ENCODE assay signal across 8 cellular contexts in genomic region chr6:8435845-8436168, GRCh38. TPM values are rescaled to one million over a fixed set of nuclear protein-coding genes. Genes with fewer than 3 reads are reported as not detected.
DNase-seq lines count a peak whose midpoint lies in the region; ATAC-seq and TF ChIP-seq lines count a peak whose summit lies in the region.

No MANE protein-coding gene starts in this region.

- CTCF ChIA-PET in activated CD4-positive, alpha-beta memory T cell treated with anti-CD3 and anti-CD28 coated beads, Interleukin-2, amount 10 ng/mL, durations not matched to agents 7 days and 5 days (lab: Charles Lee): no interaction called here

- H3K36me3 Mint-ChIP-seq in activated T-cell treated with anti-CD3 and anti-CD28 coated beads, Interleukin-2, amount 50 U/mL, for 24 hours (ENCODE audit: low read depth): peaks cover 39% of the 10 kb centered on the region
- peaks cover 25% of the 10 kb centered on the region for H3K36me3 Mint-ChIP-seq in activated CD4-positive, alpha-beta memory T cell treated with anti-CD3 and anti-CD28 coated beads, Interleukin-2, amount 10 ng/mL, durations not matched to agents 7 days and 5 days (ENCODE audit: low read depth)

- DNase-seq in activated T-cell treated with anti-CD3 and anti-CD28 coated beads, Interleukin-2, amount 50 U/mL, for 24 hours: no peak
- DNase-seq in activated T-cell treated with anti-CD3 and anti-CD28 coated beads, Interleukin-2, amount 50 U/mL, for 1 hour: no peak
- DNase-seq in activated CD4-positive, alpha-beta memory T cell treated with anti-CD3 and anti-CD28 coated beads, Interleukin-2, amount 10 ng/mL, durations not matched to agents 7 days and 5 days: no peak
- no peak for DNase-seq in left ventricle myocardium superior
- DNase-seq in NCI-H345 treated with DMSO at 0.1 percent for 48 hours (lab: John Stamatoyannopoulos, UW; ENCODE audit: unreplicated experiment): no peak
- DNase-seq in GOT3 (lab: John Stamatoyannopoulos, UW): no peak
- no peak for DNase-seq in erythroblast (lab: John Stamatoyannopoulos, UW)

- H3K27me3 ChIP-seq in skeletal muscle satellite cell (ENCODE audit: control insufficient read depth, insufficient read depth, low read length): no peaks in the 10 kb centered on the region

- H3K4me3 Mint-ChIP-seq in activated T-cell treated with anti-CD3 and anti-CD28 coated beads, Interleukin-2, amount 50 U/mL, for 24 hours: peak overlapping the region; percentile 93
- H3K4me3 Mint-ChIP-seq in activated CD4-positive, alpha-beta memory T cell treated with anti-CD3 and anti-CD28 coated beads, Interleukin-2, amount 10 ng/mL, durations not matched to agents 7 days and 5 days: peak overlapping the region; percentile 91

- no peaks in the 10 kb centered on the region for H3K27me3 Mint-ChIP-seq in activated T-cell treated with anti-CD3 and anti-CD28 coated beads, Interleukin-2, amount 50 U/mL, for 24 hours
- no peaks in the 10 kb centered on the region for H3K27me3 Mint-ChIP-seq in activated CD4-positive, alpha-beta memory T cell treated with anti-CD3 and anti-CD28 coated beads, Interleukin-2, amount 10 ng/mL, durations not matched to agents 7 days and 5 days

- peaks cover 39% of the 10 kb centered on the region for H3K4me1 Mint-ChIP-seq in activated T-cell treated with anti-CD3 and anti-CD28 coated beads, Interleukin-2, amount 50 U/mL, for 24 hours (ENCODE audit: low read depth)
- peaks cover 31% of the 10 kb centered on the region for H3K4me1 Mint-ChIP-seq in activated CD4-positive, alpha-beta memory T cell treated with anti-CD3 and anti-CD28 coated beads, Interleukin-2, amount 10 ng/mL, durations not matched to agents 7 days and 5 days

- POLR2A ChIA-PET in activated CD4-positive, alpha-beta memory T cell treated with anti-CD3 and anti-CD28 coated beads, Interleukin-2, amount 10 ng/mL, durations not matched to agents 7 days and 5 days (lab: Charles Lee): interaction anchor here (1.3 to 1.4 kb wide), 3 partner anchors 17 to 371 kb away, joined by 3 to 5 read pairs (median 4); partner anchors contain the start of gene EEF1E1

- peak; percentile 74 for ATAC-seq in left ventricle myocardium superior

- intact Hi-C loops in left ventricle myocardium superior (cut with micrococcal nuclease): no loop called here

- no peaks in the 10 kb centered on the region for H3K9me3 ChIP-seq in skeletal muscle satellite cell (replicated peaks; ENCODE audit: low read length)

- H3K27ac Mint-ChIP-seq in activated T-cell treated with anti-CD3 and anti-CD28 coated beads, Interleukin-2, amount 50 U/mL, for 24 hours: peak overlapping the region; percentile 98
- H3K27ac Mint-ChIP-seq in activated CD4-positive, alpha-beta memory T cell treated with anti-CD3 and anti-CD28 coated beads, Interleukin-2, amount 10 ng/mL, durations not matched to agents 7 days and 5 days: peak overlapping the region; percentile 83

- TF ChIP-seq POLR2A in erythroblast (IDR thresholded peaks at IDR 0.05; ENCODE audit: low read length): no peak

- H3K9me3 Mint-ChIP-seq in activated T-cell treated with anti-CD3 and anti-CD28 coated beads, Interleukin-2, amount 50 U/mL, for 24 hours: peaks cover 5% of the 10 kb centered on the region
- no peaks in the 10 kb centered on the region for H3K9me3 Mint-ChIP-seq in activated CD4-positive, alpha-beta memory T cell treated with anti-CD3 and anti-CD28 coated beads, Interleukin-2, amount 10 ng/mL, durations not matched to agents 7 days and 5 days

- H3K9ac ChIP-seq in skeletal muscle satellite cell (ENCODE audit: low read depth, low read length): peak overlapping the region; percentile 98

- peaks cover 30% of the 10 kb centered on the region for H3K4me1 ChIP-seq in skeletal muscle satellite cell (ENCODE audit: control insufficient read depth, insufficient read depth, low read length)

- H3K4me3 ChIP-seq in skeletal muscle satellite cell (ENCODE audit: low read length): peak overlapping the region; percentile 95

- H3K4me2 ChIP-seq in skeletal muscle satellite cell (ENCODE audit: low read length): peak overlapping the region; percentile 82

- peaks cover 12% of the 10 kb centered on the region for H3K36me3 ChIP-seq in skeletal muscle satellite cell (ENCODE audit: insufficient read depth, low read length)

RNA-seq across cellular contexts. Expression of gene SLC35B3, which starts 0.5 kb away (rescaled TPM):
- 10 to 100 TPM; 10.8 to 12.3 TPM for total RNA-seq in activated CD4-positive, alpha-beta memory T cell treated with anti-CD3 and anti-CD28 coated beads, Interleukin-2, amount 10 ng/mL, durations not matched to agents 7 days and 5 days
- total RNA-seq in left ventricle myocardium superior: 8.2 TPM
- 15.7 and 19.0 TPM in 2 replicates for total RNA-seq in skeletal muscle satellite cell (2012; rRNA removed)
